Comparison of ENCODE assay signal across 11 cellular contexts in genomic region chr17:36881323-36881722, GRCh38. TPM values are rescaled to one million over a fixed set of nuclear protein-coding genes. Genes with fewer than 3 reads are reported as not detected.
"Had no signal": no experiment of that assay in that cellular context is flagged by ENCODE, and none has a peak within 500 bp of the region (broad histone marks: within the 10 kb centered on the region; RNA-seq: fewer than 3 reads in every experiment).

No MANE protein-coding gene starts in this region.

- FAIRE-seq: H1, H54 had no signal

- H2AFZ ChIP-seq: GM23248, GM23338 had no signal

- H3K27ac Mint-ChIP-seq: GM23338, H9, HFFc6 had no signal

- ATAC-seq: GM23338, HCT116 had no signal

- H3K4me3 ChIP-seq: GM23248, GM23338, HAP-1 had no signal

- H3K4me1 ChIP-seq: HAP-1 had no signal

- H3K4me3 Mint-ChIP-seq: GM23338, H9, HFFc6 had no signal

- H3K36me3 ChIP-seq: HAP-1 had no signal

- H3K4me2 ChIP-seq: GM23338 had no signal

- H3K9ac ChIP-seq: GM23248 had no signal

- DNase-seq: GM23248, GOT3, H7, H9, HCEC 1CT, HFFc6 had no signal

- H3K27ac ChIP-seq: GM23248 had no signal

RNA-seq across cellular contexts. Expression of gene LHX1, which starts 56.0 kb away (rescaled TPM):
- total RNA-seq: GM23248 had no signal
- polyA plus RNA-seq: GM23248 had no signal
